In the genomic region with DNA sequence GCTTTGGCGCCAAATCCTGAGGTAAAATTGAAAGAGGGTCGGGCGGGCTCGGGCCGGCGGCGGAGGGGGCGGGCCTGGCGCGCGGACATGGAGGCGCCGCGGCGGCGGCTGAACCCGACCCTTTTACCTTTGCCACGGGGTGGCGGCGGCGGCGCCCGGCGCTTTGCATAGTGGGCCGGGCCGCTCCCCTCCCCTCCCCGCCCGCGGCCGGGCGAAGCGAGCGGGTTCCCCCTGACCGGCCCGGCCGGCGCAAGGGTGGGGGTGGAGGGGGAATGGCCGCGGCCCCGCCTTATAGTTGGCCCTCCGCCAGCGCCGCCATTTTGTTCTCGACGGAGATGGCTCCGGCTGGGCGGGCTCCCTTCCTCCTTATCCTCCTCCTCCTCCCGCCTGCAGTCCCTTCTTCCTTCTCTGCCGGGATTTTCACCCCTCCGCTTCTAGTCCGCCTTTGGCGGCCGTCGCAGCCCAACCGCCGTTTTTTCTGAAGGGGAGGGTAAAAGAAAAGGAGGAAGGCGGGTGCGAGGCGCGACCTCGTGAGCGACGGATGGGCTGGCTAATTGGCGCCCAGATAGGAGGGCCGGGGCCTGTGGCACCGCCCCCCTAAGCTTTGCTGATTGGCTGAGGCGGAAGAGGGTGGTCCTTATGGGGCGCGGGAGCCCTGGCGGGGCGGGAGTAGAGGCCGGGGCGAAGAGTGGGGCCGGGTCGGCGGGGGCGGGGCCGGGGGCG, we compare ENCODE assay signal across 1 cellular context.
TF ChIP-seq lines count a peak whose summit lies in the region.

No MANE protein-coding gene starts in this region.

TF ChIP-seq in H1, 55 proteins besides CTCF, POLR2A, EP300 and RAD21:
- TF ChIP-seq SP2 (IDR thresholded peaks at IDR 0.05; ENCODE audit: low read length), result peak; percentile 78
- peak; percentile 96 for TF ChIP-seq YY1 (IDR thresholded peaks at IDR 0.05; ENCODE audit: low read depth, low read length)
- TF ChIP-seq SIX5 (IDR thresholded peaks at IDR 0.05; ENCODE audit: low read depth, low read length), result no peak
- TF ChIP-seq SP1 (IDR thresholded peaks at IDR 0.05; ENCODE audit: low read depth, low read length), result peak; percentile 98
- TF ChIP-seq SP4 (IDR thresholded peaks at IDR 0.05; ENCODE audit: low read length), result peak; percentile 92
- TF ChIP-seq TAF1 (IDR thresholded peaks at IDR 0.05; ENCODE audit: low read depth, low read length), result peak; percentile 87
- TF ChIP-seq ASH2L (IDR thresholded peaks at IDR 0.05; ENCODE audit: low read length), result peak; percentile 87
- TF ChIP-seq MAFK (IDR thresholded peaks at IDR 0.05; ENCODE audit: low read depth, low read length), result no peak
- 0 out of 2 replicates have a peak, but pooled peaks have one; percentile 71 for TF ChIP-seq RBBP5 (IDR thresholded peaks at IDR 0.05; ENCODE audit: borderline replicate concordance, low read depth, low read length)
- TF ChIP-seq SRF (IDR thresholded peaks at IDR 0.05; ENCODE audit: low read depth, low read length), result no peak
- TF ChIP-seq TEAD4 (IDR thresholded peaks at IDR 0.05; ENCODE audit: low read depth, low read length), result no peak
- no peak for TF ChIP-seq EZH2 (IDR thresholded peaks at IDR 0.05; ENCODE audit: low read depth, low read length, severe bottlenecking)
- TF ChIP-seq NANOG (IDR thresholded peaks at IDR 0.05; ENCODE audit: insufficient read depth, low read depth, low read length, poor library complexity, severe bottlenecking), result no peak
- peak; percentile 89 for TF ChIP-seq TAF7 (optimal IDR thresholded peaks at IDR 0.05; ENCODE audit: borderline replicate concordance, low read depth, low read length)
- TF ChIP-seq KDM4A (IDR thresholded peaks at IDR 0.05; ENCODE audit: low read depth, low read length, severe bottlenecking), result peak; percentile 14
- peak; percentile 78; the same call in 1 of the 2 replicates for TF ChIP-seq TBP (IDR thresholded peaks at IDR 0.05; ENCODE audit: low read depth, low read length)
- TF ChIP-seq PHF8 (conservative IDR thresholded peaks at IDR 0.05; ENCODE audit: low read depth, low read length), result peak; percentile 64
- peak; percentile 85 for TF ChIP-seq CHD2 (IDR thresholded peaks at IDR 0.05; ENCODE audit: low read length)
- TF ChIP-seq, protein P1, sequence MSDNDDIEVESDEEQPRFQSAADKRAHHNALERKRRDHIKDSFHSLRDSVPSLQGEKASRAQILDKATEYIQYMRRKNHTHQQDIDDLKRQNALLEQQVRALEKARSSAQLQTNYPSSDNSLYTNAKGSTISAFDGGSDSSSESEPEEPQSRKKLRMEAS (IDR thresholded peaks at IDR 0.05), result no peak; the same call in 1 of the 2 replicates
- no peak for TF ChIP-seq CHD1 (IDR thresholded peaks at IDR 0.05; ENCODE audit: low read depth, low read length)
- peak; percentile 72 for TF ChIP-seq POLR2AphosphoS5 (IDR thresholded peaks at IDR 0.05; ENCODE audit: low read depth, low read length)
- TF ChIP-seq CTBP2 (IDR thresholded peaks at IDR 0.05; ENCODE audit: borderline replicate concordance, insufficient read depth, insufficient read length, low read length), result no peak
- no peak for TF ChIP-seq SAP30 (IDR thresholded peaks at IDR 0.05; ENCODE audit: insufficient read depth, insufficient replicate concordance, low read length)
TF ChIP-seq in H1: peak in this region for 13.
